Comparison of ENCODE assay signal across 8 cellular contexts in genomic region chr2:25558262-25558661, GRCh38.
DNase-seq lines count a peak whose midpoint lies in the region; ATAC-seq and TF ChIP-seq lines count a peak whose summit lies in the region.

No MANE protein-coding gene starts in this region.

- DNase-seq in activated CD8-positive, alpha-beta memory T cell treated with anti-CD3 and anti-CD28 coated beads for 4 hours (ENCODE audit: low read depth in 2 of 2), result peak; percentile 14 to 38
- no peak for DNase-seq in activated CD8-positive, alpha-beta memory T cell treated with anti-CD3 and anti-CD28 coated beads, Interleukin-2, amount 50 U/mL, for 48 hours
- DNase-seq in RWPE2 (ENCODE audit: low spot score) (no peak), G401 (ENCODE audit: low spot score) (no peak), NCI-H1694 treated with DMSO at 0.1 percent for 48 hours (lab: John Stamatoyannopoulos, UW) (no peak)
- DNase-seq in central memory CD8-positive, alpha-beta T cell (ENCODE audit: low spot score in 2 of 2), result no peak
- peak; percentile 20 for DNase-seq in stimulated activated CD4-positive, alpha-beta T cell treated with anti-CD3 and anti-CD28 coated beads, Interleukin-12 subunit alpha, Interleukin-12 subunit beta, amount 100 ng/mL, for 4 hours

- no peaks in the 10 kb centered on the region for H3K4me1 ChIP-seq in RWPE2 (ENCODE audit: insufficient read depth, poor library complexity, severe bottlenecking)

- no peaks in the 10 kb centered on the region for H3K9me3 ChIP-seq in RWPE2 (ENCODE audit: severe bottlenecking)

- no peaks in the 10 kb centered on the region for H3K27me3 Mint-ChIP-seq in central memory CD8-positive, alpha-beta T cell

- in situ Hi-C loops in G401 (cut with HindIII; ENCODE audit: low sequenced_read_pairs), result no loop called here

- H3K27ac ChIP-seq in RWPE2 (ENCODE audit: poor library complexity, severe bottlenecking), result no peak overlapping the region

- H3K9me3 Mint-ChIP-seq in central memory CD8-positive, alpha-beta T cell, result no peaks in the 10 kb centered on the region

- H3K36me3 ChIP-seq in RWPE2 (ENCODE audit: low read depth), result 0 out of 2 replicates have a peak, but pooled peaks cover 4% of the 10 kb centered on the region

- H3K4me1 Mint-ChIP-seq in central memory CD8-positive, alpha-beta T cell, result peaks cover 24% of the 10 kb centered on the region

- H3K4me3 Mint-ChIP-seq in central memory CD8-positive, alpha-beta T cell, result no peak overlapping the region

- H3K27ac Mint-ChIP-seq in central memory CD8-positive, alpha-beta T cell (ENCODE audit: low read depth), result no peak overlapping the region

- no peak for TF ChIP-seq CTCF in RWPE2 (IDR thresholded peaks at IDR 0.05; ENCODE audit: poor library complexity, severe bottlenecking)

- H3K36me3 Mint-ChIP-seq in central memory CD8-positive, alpha-beta T cell (ENCODE audit: insufficient read depth), result peaks cover 4% of the 10 kb centered on the region

- ATAC-seq in HG02973 (IDR thresholded peaks at IDR 0.05; ENCODE audit: unreplicated experiment), result peak; percentile 64
- ATAC-seq in RWPE2 (ENCODE audit: low read depth), result peak; percentile 66
- ATAC-seq in central memory CD8-positive, alpha-beta T cell (replicated peaks; ENCODE audit: extremely low read depth, poor library complexity, severe bottlenecking), result peak; percentile 88

- H3K4me3 ChIP-seq in RWPE2 (ENCODE audit: severe bottlenecking), result no peak overlapping the region

- H3K27me3 ChIP-seq in RWPE2 (ENCODE audit: insufficient read depth, poor library complexity, severe bottlenecking), result no peaks in the 10 kb centered on the region

Comparison
In these comparisons a context has a peak if more than half of its experiments do, and no peak if none do; other contexts are left out.
1. DNase-seq: peak in activated CD8-positive, alpha-beta memory T cell treated with anti-CD3 and anti-CD28 coated beads for 4 hours (2 of 2) and stimulated activated CD4-positive, alpha-beta T cell treated with anti-CD3 and anti-CD28 coated beads, Interleukin-12 subunit alpha, Interleukin-12 subunit beta, amount 100 ng/mL, for 4 hours (single experiment); none in activated CD8-positive, alpha-beta memory T cell treated with anti-CD3 and anti-CD28 coated beads, Interleukin-2, amount 50 U/mL, for 48 hours (single experiment), RWPE2 (single experiment), central memory CD8-positive, alpha-beta T cell (0 of 2), G401 (single experiment) and NCI-H1694 treated with DMSO at 0.1 percent for 48 hours (single experiment).
2. Peak in every context shown above with its lines, with median percentiles within 50 percentile points of each other: ATAC-seq.